20 cellular contexts compared by ENCODE assay signal in genomic region chr7:56188823-56189346, GRCh38.
DNase-seq lines count a peak whose midpoint lies in the region; ATAC-seq and TF ChIP-seq lines count a peak whose summit lies in the region.
"Had no signal": no experiment of that assay in that cellular context is flagged by ENCODE, and none has a peak within 500 bp of the region (broad histone marks: within the 10 kb centered on the region; RNA-seq: fewer than 3 reads in every experiment).

No MANE protein-coding gene starts in this region.

- peak; percentile 49 for ATAC-seq in aorta (ENCODE audit: low FRiP score)
- no peak for ATAC-seq in natural killer cell
- ATAC-seq: A549 had no signal

- no TSS peak for BruUV-seq in PC-9 (replicated peaks; lab: Mats Ljungman, UMichigan)

- WGBS in aorta, 2 donors: 0 to 3% methylated on average over 1 of the region's 1 CpG
- WGBS in adrenal gland, 4 donors: 19 to 35% (median 32%) methylated on average over 1 of the region's 1 CpG

- TF ChIP-seq CTCF in PC-9 (conservative IDR thresholded peaks at IDR 0.05): no peak
- TF ChIP-seq CTCF in adrenal gland (IDR thresholded peaks at IDR 0.05): no peak
- TF ChIP-seq CTCF in natural killer cell (IDR thresholded peaks at IDR 0.05): no peak

- POLR2A ChIA-PET in PC-9 (lab: Charles Lee; ENCODE audit: unreplicated experiment): no interaction called here
- POLR2A ChIA-PET in activated CD4-positive, alpha-beta memory T cell treated with anti-CD3 and anti-CD28 coated beads, Interleukin-2, amount 10 ng/mL, durations not matched to agents 7 days and 5 days (lab: Charles Lee): interaction anchor here (0.7 kb wide), 1 partner anchor 342 kb away, joined by 3 read pairs; no protein-coding TSS in a partner anchor

- H3K79me2 ChIP-seq in PC-9 (ENCODE audit: low read depth): no peaks in the 10 kb centered on the region

- H3K9me2 ChIP-seq in PC-9 (ENCODE audit: insufficient read depth): no peaks in the 10 kb centered on the region

- H3F3A ChIP-seq in PC-9 (ENCODE audit: insufficient read depth, low read depth): no peaks in the 10 kb centered on the region

- H3K4me3 ChIP-seq in PC-9 (no peak overlapping the region), aorta (ENCODE audit: low read length in 2 of 2) (no peak overlapping the region), adrenal gland (no peak overlapping the region)
- H3K4me3 ChIP-seq: A549, GM23248 had no signal

- H3K27me3 ChIP-seq in PC-9 (ENCODE audit: insufficient read depth, low read depth): no peaks in the 10 kb centered on the region
- H3K27me3 ChIP-seq in aorta (ENCODE audit: control insufficient read depth in 1 of 2, insufficient read depth in 2 of 2, low read length in 1 of 2): no peaks in the 10 kb centered on the region
- H3K27me3 ChIP-seq in adrenal gland: no peaks in the 10 kb centered on the region
- H3K27me3 ChIP-seq: BE2C had no signal

- DNase-seq in PC-9 (peak in 1 of 2 experiments; percentile 62), inferior parietal cortex (ENCODE audit: extremely low spot score) (peak; percentile 8), stromal cell of bone marrow (ENCODE audit: low read depth) (peak; percentile 1), aorta (peak in 1 of 2 donors; percentile 61), adrenal gland (no peak), natural killer cell (no peak)
- DNase-seq in activated CD4-positive, alpha-beta memory T cell treated with anti-CD3 and anti-CD28 coated beads, Interleukin-2, amount 10 ng/mL, durations not matched to agents 7 days and 5 days: no peak
- DNase-seq: 8988T; ACHN; AML-193; BE2C; C1 segment of cervical spinal cord; Caco-2; CD4-positive, alpha-beta memory T cell; DMS153; DND-41; GM23248; H7; HCEC 1CT had no signal

- H3K36me3 ChIP-seq in PC-9 (ENCODE audit: low read depth): no peaks in the 10 kb centered on the region
- no peaks in the 10 kb centered on the region for H3K36me3 ChIP-seq in aorta (ENCODE audit: control insufficient read depth in 1 of 2, insufficient read depth in 2 of 2, low read length in 1 of 2)
- H3K36me3 ChIP-seq in adrenal gland (replicated peaks in 1 of 2): no peaks in the 10 kb centered on the region
- H3K36me3 ChIP-seq: BE2C had no signal

- intact Hi-C loops in PC-9 (cut with micrococcal nuclease; ENCODE audit: unreplicated experiment) (no loop called here), aorta (cut with DNase I) (loop anchor here in 1 of 2 donors (2.0 to 5.0 kb wide), 2 partner anchors 82 to 98 kb away; partner anchors contain the start of gene CHCHD2), adrenal gland (cut with DNase I) (no loop called here), natural killer cell (cut with micrococcal nuclease) (no loop called here)

- H3K9me3 ChIP-seq in PC-9 (ENCODE audit: insufficient read depth, low read depth): peaks cover 3% of the 10 kb centered on the region; the same call in 1 of the 2 replicates
- H3K9me3 ChIP-seq in aorta (ENCODE audit: control insufficient read depth, low read length): no peaks in the 10 kb centered on the region
- no peaks in the 10 kb centered on the region for H3K9me3 ChIP-seq in adrenal gland (replicated peaks in 1 of 3)
- H3K9me3 ChIP-seq: A549, BE2C, Caco-2 had no signal

- no peak overlapping the region for H3K4me3 Mint-ChIP-seq in activated CD4-positive, alpha-beta memory T cell treated with anti-CD3 and anti-CD28 coated beads, Interleukin-2, amount 10 ng/mL, durations not matched to agents 7 days and 5 days
- H3K4me3 Mint-ChIP-seq in natural killer cell: no peak overlapping the region
- H3K4me3 Mint-ChIP-seq: CD4-positive, alpha-beta memory T cell had no signal

- no peak for TF ChIP-seq POLR2A in adrenal gland (IDR thresholded peaks at IDR 0.05)

- no peaks in the 10 kb centered on the region for H3K4me1 Mint-ChIP-seq in activated CD4-positive, alpha-beta memory T cell treated with anti-CD3 and anti-CD28 coated beads, Interleukin-2, amount 10 ng/mL, durations not matched to agents 7 days and 5 days
- no peaks in the 10 kb centered on the region for H3K4me1 Mint-ChIP-seq in natural killer cell
- H3K4me1 Mint-ChIP-seq: CD4-positive, alpha-beta memory T cell had no signal

- H3K4me1 ChIP-seq in PC-9 (replicated peaks; ENCODE audit: insufficient read depth): peaks cover 32% of the 10 kb centered on the region
- peaks cover 0 to 14% of the 10 kb centered on the region in 2 donors for H3K4me1 ChIP-seq in aorta (ENCODE audit: control insufficient read depth in 1 of 2, insufficient read depth in 2 of 2, low read length in 2 of 2)
- H3K4me1 ChIP-seq in adrenal gland (replicated peaks in 1 of 2): no peaks in the 10 kb centered on the region
- H3K4me1 ChIP-seq: A549, BE2C, Caco-2 had no signal

- H3K27ac ChIP-seq in PC-9: no peak overlapping the region
- peak overlapping the region in 1 of 2 donors; percentile 69 for H3K27ac ChIP-seq in aorta (ENCODE audit: low read depth in 1 of 2, low read length in 2 of 2)
- no peak overlapping the region for H3K27ac ChIP-seq in adrenal gland
- H3K27ac ChIP-seq: A549, GM23248 had no signal

- peak overlapping the region; percentile 1; the same call in 1 of the 2 replicates for H3K4me2 ChIP-seq in PC-9
- H3K4me2 ChIP-seq: A549 had no signal

- no peaks in the 10 kb centered on the region for H3K36me3 Mint-ChIP-seq in activated CD4-positive, alpha-beta memory T cell treated with anti-CD3 and anti-CD28 coated beads, Interleukin-2, amount 10 ng/mL, durations not matched to agents 7 days and 5 days (ENCODE audit: low read depth)
- no peaks in the 10 kb centered on the region for H3K36me3 Mint-ChIP-seq in natural killer cell
- H3K36me3 Mint-ChIP-seq: CD4-positive, alpha-beta memory T cell had no signal

- H3K27ac Mint-ChIP-seq in activated CD4-positive, alpha-beta memory T cell treated with anti-CD3 and anti-CD28 coated beads, Interleukin-2, amount 10 ng/mL, durations not matched to agents 7 days and 5 days: no peak overlapping the region
- H3K27ac Mint-ChIP-seq in natural killer cell: no peak overlapping the region
- H3K27ac Mint-ChIP-seq: CD4-positive, alpha-beta memory T cell had no signal

- H2AFZ ChIP-seq in PC-9: no peak overlapping the region; the same call in 1 of the 2 replicates
- H2AFZ ChIP-seq: GM23248 had no signal

- H3K9me3 Mint-ChIP-seq in activated CD4-positive, alpha-beta memory T cell treated with anti-CD3 and anti-CD28 coated beads, Interleukin-2, amount 10 ng/mL, durations not matched to agents 7 days and 5 days: peaks cover 2% of the 10 kb centered on the region
- H3K9me3 Mint-ChIP-seq in natural killer cell: peaks cover 3 to 4% of the 10 kb centered on the region in 2 donors
- H3K9me3 Mint-ChIP-seq: CD4-positive, alpha-beta memory T cell had no signal

- H3K27me3 Mint-ChIP-seq in activated CD4-positive, alpha-beta memory T cell treated with anti-CD3 and anti-CD28 coated beads, Interleukin-2, amount 10 ng/mL, durations not matched to agents 7 days and 5 days: no peaks in the 10 kb centered on the region
- H3K27me3 Mint-ChIP-seq in natural killer cell (ENCODE audit: low read depth in 2 of 2): no peaks in the 10 kb centered on the region

- CTCF ChIA-PET in PC-9 (lab: Charles Lee): no interaction called here
- CTCF ChIA-PET in activated CD4-positive, alpha-beta memory T cell treated with anti-CD3 and anti-CD28 coated beads, Interleukin-2, amount 10 ng/mL, durations not matched to agents 7 days and 5 days (lab: Charles Lee): no interaction called here

- no peaks in the 10 kb centered on the region for H4K20me1 ChIP-seq in PC-9 (ENCODE audit: insufficient read depth)

Comparison
In these comparisons a context has a peak if more than half of its experiments do, and no peak if none do; other contexts are left out.
1. DNase-seq: peak in inferior parietal cortex (single experiment) and stromal cell of bone marrow (single experiment); none in activated CD4-positive, alpha-beta memory T cell treated with anti-CD3 and anti-CD28 coated beads, Interleukin-2, amount 10 ng/mL, durations not matched to agents 7 days and 5 days (single experiment), adrenal gland (0 of 7) and natural killer cell (single experiment).